Comparison of ENCODE assay signal across 20 cellular contexts in the genomic region with DNA sequence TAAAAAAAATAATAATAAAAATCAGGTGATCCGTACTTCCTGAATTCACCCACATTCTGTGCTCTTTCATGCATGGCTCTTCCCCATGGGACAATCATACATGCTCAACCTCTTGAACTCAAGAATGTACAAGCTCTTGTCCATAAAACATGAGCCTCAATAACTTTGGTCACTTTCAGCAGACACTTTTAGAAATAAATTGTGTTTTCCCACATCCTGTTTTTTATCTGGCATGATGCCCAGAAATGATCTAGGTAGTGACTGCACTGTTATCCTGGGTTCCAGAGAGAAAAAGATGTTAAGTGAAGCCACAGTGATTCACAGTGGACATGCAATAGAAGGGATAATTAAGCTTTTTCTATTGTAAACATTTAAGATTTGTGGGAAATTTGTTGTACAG.
DNase-seq lines count a peak whose midpoint lies in the region; TF ChIP-seq lines count a peak whose summit lies in the region.
"Had no signal": no experiment of that assay in that cellular context is flagged by ENCODE, and none has a peak within 500 bp of the region (broad histone marks: within the 10 kb centered on the region; RNA-seq: fewer than 3 reads in every experiment).

No MANE protein-coding gene starts in this region.

- no peak overlapping the region for H3K27ac ChIP-seq in BLaER1 treated with 17β-estradiol and CSF1 and Interleukin-3, amounts not matched to agents 10 nM and 100 nM
- H3K27ac ChIP-seq in GM23248 (no peak overlapping the region), esophagus squamous epithelium (no peak overlapping the region), prostate gland (no peak overlapping the region)
- H3K27ac ChIP-seq: skin epidermis, stomach, vagina had no signal

- peaks cover 7% of the 10 kb centered on the region for H3K27me3 Mint-ChIP-seq in endothelial cell (ENCODE audit: unreplicated experiment)
- H3K27me3 Mint-ChIP-seq: activated CD4-positive, alpha-beta T cell treated with anti-CD3 and anti-CD28 coated beads, Interleukin-2, amount 10 ng/mL, durations not matched to agents 7 days and 5 days; effector memory CD8-positive, alpha-beta T cell had no signal

- H3K27ac Mint-ChIP-seq in endothelial cell (ENCODE audit: unreplicated experiment), result no peak overlapping the region
- H3K27ac Mint-ChIP-seq: activated CD4-positive, alpha-beta T cell treated with anti-CD3 and anti-CD28 coated beads, Interleukin-2, amount 10 ng/mL, durations not matched to agents 7 days and 5 days; effector memory CD8-positive, alpha-beta T cell; nephron had no signal

- H3K9me2 ChIP-seq in GM23248 (ENCODE audit: insufficient read depth), result no peaks in the 10 kb centered on the region

- TF ChIP-seq CTCF in kidney epithelial cell (IDR thresholded peaks at IDR 0.05; ENCODE audit: insufficient read depth, low read length, poor library complexity, severe bottlenecking) (no peak), endothelial cell (IDR thresholded peaks at IDR 0.05; ENCODE audit: unreplicated experiment) (no peak), esophagus squamous epithelium (IDR thresholded peaks at IDR 0.05) (no peak), prostate gland (IDR thresholded peaks at IDR 0.05) (no peak)

- no peaks in the 10 kb centered on the region for H3K36me3 Mint-ChIP-seq in endothelial cell (ENCODE audit: low read depth, unreplicated experiment)

- peaks cover 26% of the 10 kb centered on the region for H3K9me3 Mint-ChIP-seq in endothelial cell (ENCODE audit: unreplicated experiment)

- H3K27me3 ChIP-seq in BLaER1 treated with 17β-estradiol and CSF1 and Interleukin-3, amounts not matched to agents 10 nM and 100 nM, result no peaks in the 10 kb centered on the region
- H3K27me3 ChIP-seq in GM23248 (replicated peaks; ENCODE audit: insufficient read depth), result no peaks in the 10 kb centered on the region
- no peaks in the 10 kb centered on the region for H3K27me3 ChIP-seq in kidney epithelial cell (ENCODE audit: control insufficient read depth, insufficient read depth, low read length)
- no peaks in the 10 kb centered on the region for H3K27me3 ChIP-seq in esophagus squamous epithelium
- H3K27me3 ChIP-seq in prostate gland (replicated peaks; ENCODE audit: insufficient read depth), result no peaks in the 10 kb centered on the region
- H3K27me3 ChIP-seq: BE2C, stomach, vagina had no signal

- in situ Hi-C loops in GM23248 (cut with MboI), result no loop called here

- no peaks in the 10 kb centered on the region for H3F3A ChIP-seq in GM23248 (ENCODE audit: insufficient read depth)

- H3K4me2 ChIP-seq in BLaER1 treated with 17β-estradiol and CSF1 and Interleukin-3, amounts not matched to agents 10 nM and 100 nM, result peak overlapping the region; percentile 41 to 78 (median 62)
- H3K4me2 ChIP-seq in GM23248 (ENCODE audit: unreplicated experiment), result no peak overlapping the region

- no peaks in the 10 kb centered on the region for H3K4me1 Mint-ChIP-seq in endothelial cell (ENCODE audit: unreplicated experiment)
- H3K4me1 Mint-ChIP-seq: activated CD4-positive, alpha-beta T cell treated with anti-CD3 and anti-CD28 coated beads, Interleukin-2, amount 10 ng/mL, durations not matched to agents 7 days and 5 days; nephron had no signal

- no peaks in the 10 kb centered on the region for H3K36me3 ChIP-seq in BLaER1 treated with 17β-estradiol and CSF1 and Interleukin-3, amounts not matched to agents 10 nM and 100 nM
- H3K36me3 ChIP-seq in GM23248 (ENCODE audit: low read depth) (no peaks in the 10 kb centered on the region), kidney epithelial cell (ENCODE audit: control insufficient read depth, insufficient read depth, low read length) (no peaks in the 10 kb centered on the region), esophagus squamous epithelium (no peaks in the 10 kb centered on the region), prostate gland (no peaks in the 10 kb centered on the region)
- H3K36me3 ChIP-seq: BE2C, stomach, vagina had no signal

- no peaks in the 10 kb centered on the region for H3K79me2 ChIP-seq in GM23248 (ENCODE audit: insufficient read depth)

- peaks cover 10 to 38% (median 23%) of the 10 kb centered on the region in 10 experiments for H3K4me1 ChIP-seq in BLaER1 treated with 17β-estradiol and CSF1 and Interleukin-3, amounts not matched to agents 10 nM and 100 nM
- H3K4me1 ChIP-seq in GM23248 (ENCODE audit: insufficient read depth) (peaks cover 6% of the 10 kb centered on the region; the same call in 1 of the 2 replicates), esophagus squamous epithelium (peaks cover 0 to 4% (median 0%) of the 10 kb centered on the region in 3 donors), prostate gland (replicated peaks) (no peaks in the 10 kb centered on the region)
- H3K4me1 ChIP-seq: BE2C, stomach, vagina had no signal

- WGBS in GM23248 (ENCODE audit: low coverage in 1 of 2, low lambda C conversion rate in 2 of 2, missing lambda C conversion rate in 2 of 2), 2 experiments, result 71 to 72% methylated on average over 1 of the region's 1 CpG
- 50 to 80% methylated on average over 1 of the region's 1 CpG for WGBS in esophagus squamous epithelium, 2 donors
- 75% methylated on average over 1 of the region's 1 CpG for WGBS in prostate gland

- H3K4me3 ChIP-seq in BLaER1 treated with 17β-estradiol and CSF1 and Interleukin-3, amounts not matched to agents 10 nM and 100 nM, result no peak overlapping the region
- H3K4me3 ChIP-seq in GM23248, result no peak overlapping the region
- H3K4me3 ChIP-seq in kidney epithelial cell (ENCODE audit: low read depth, low read length), result no peak overlapping the region
- H3K4me3 ChIP-seq in esophagus squamous epithelium, result no peak overlapping the region
- H3K4me3 ChIP-seq in prostate gland, result no peak overlapping the region
- H3K4me3 ChIP-seq: skin epidermis, stomach, vagina had no signal

- no peak overlapping the region for H3K9ac ChIP-seq in BLaER1 treated with 17β-estradiol and CSF1 and Interleukin-3, amounts not matched to agents 10 nM and 100 nM
- no peak overlapping the region for H3K9ac ChIP-seq in GM23248

- peak; percentile 13 for DNase-seq in GM23248
- DNase-seq in RPMI8226, result peak; percentile 27
- DNase-seq in kidney epithelial cell (ENCODE audit: low read depth), result peak; percentile 4
- no peak for DNase-seq in endothelial cell (ENCODE audit: low spot score)
- no peak for DNase-seq in esophagus squamous epithelium (lab: John Stamatoyannopoulos, UW)
- DNase-seq in prostate gland (ENCODE audit: low spot score), result no peak
- DNase-seq: activated CD4-positive, alpha-beta T cell treated with anti-CD3 and anti-CD28 coated beads, Interleukin-2, amount 10 ng/mL, durations not matched to agents 7 days and 5 days; activated CD8-positive, alpha-beta memory T cell treated with anti-CD3 and anti-CD28 coated beads, Interleukin-2, amount 50 U/mL, for 4 hours; activated gamma-delta T cell treated with Interleukin-2 at 50 U/mL for 16 hours; amygdala; BE2C; effector memory CD8-positive, alpha-beta T cell; left cardiac atrium; NCI-H510A; stimulated activated CD4-positive, alpha-beta T cell treated with anti-CD3 and anti-CD28 coated beads, Interleukin-2, amount 100 ng/mL, for 48 hours; stomach had no signal

- no peak for TF ChIP-seq POLR2A in esophagus squamous epithelium (IDR thresholded peaks at IDR 0.05)
- no peak for TF ChIP-seq POLR2A in prostate gland (IDR thresholded peaks at IDR 0.05)

- peaks cover 0 to 14% (median 7%) of the 10 kb centered on the region in 11 experiments; a peak in 9 of 22 replicates for H3K9me3 ChIP-seq in BLaER1 treated with 17β-estradiol and CSF1 and Interleukin-3, amounts not matched to agents 10 nM and 100 nM (replicated peaks in 1 of 11)
- H3K9me3 ChIP-seq in GM23248 (ENCODE audit: low read depth), result no peaks in the 10 kb centered on the region
- H3K9me3 ChIP-seq in esophagus squamous epithelium, result no peaks in the 10 kb centered on the region
- no peaks in the 10 kb centered on the region for H3K9me3 ChIP-seq in prostate gland
- H3K9me3 ChIP-seq: BE2C had no signal

- H4K20me1 ChIP-seq in BLaER1 treated with 17β-estradiol and CSF1 and Interleukin-3, amounts not matched to agents 10 nM and 100 nM, result no peaks in the 10 kb centered on the region
- H4K20me1 ChIP-seq in GM23248 (ENCODE audit: insufficient read depth), result no peaks in the 10 kb centered on the region

- H2AFZ ChIP-seq in GM23248, result no peak overlapping the region

- intact Hi-C loops in esophagus squamous epithelium (cut with DNase I) (no loop called here), prostate gland (cut with DNase I) (no loop called here)

- no peak overlapping the region for H3K4me3 Mint-ChIP-seq in endothelial cell (ENCODE audit: unreplicated experiment)
- H3K4me3 Mint-ChIP-seq: activated CD4-positive, alpha-beta T cell treated with anti-CD3 and anti-CD28 coated beads, Interleukin-2, amount 10 ng/mL, durations not matched to agents 7 days and 5 days; effector memory CD8-positive, alpha-beta T cell; nephron had no signal

Comparison
In these comparisons a context has a peak if more than half of its experiments do, and no peak if none do; other contexts are left out.
1. DNase-seq: peak in GM23248 (single experiment), RPMI8226 (single experiment) and kidney epithelial cell (single experiment); none in endothelial cell (single experiment), esophagus squamous epithelium (single experiment) and prostate gland (single experiment).